8 cellular contexts compared by ENCODE assay signal in genomic region chr6:73798592-73798991, GRCh38.
DNase-seq lines count a peak whose midpoint lies in the region; ATAC-seq and TF ChIP-seq lines count a peak whose summit lies in the region.

No MANE protein-coding gene starts in this region.

- H3K4me1 Mint-ChIP-seq in T-helper 2 cell treated with Interferon-gamma antibody and Interleukin-4, amounts not matched to agents 5 μg/mL and 100 μg/mL, for 36 hours (ENCODE audit: low read depth), result peaks cover 6% of the 10 kb centered on the region
- no peaks in the 10 kb centered on the region for H3K4me1 Mint-ChIP-seq in stimulated activated memory B cell treated with anti-CD40 and anti-IgM and Interleukin-4, amounts not matched to agents 10 μg/mL and 1 μg/mL and 100 μg/mL, for 72 hours
- no peaks in the 10 kb centered on the region for H3K4me1 Mint-ChIP-seq in glutamatergic neuron (ENCODE audit: low read depth, unreplicated experiment)

- H3K36me3 Mint-ChIP-seq in T-helper 2 cell treated with Interferon-gamma antibody and Interleukin-4, amounts not matched to agents 5 μg/mL and 100 μg/mL, for 36 hours (ENCODE audit: low read depth), result peaks cover 12% of the 10 kb centered on the region
- H3K36me3 Mint-ChIP-seq in stimulated activated memory B cell treated with anti-CD40 and anti-IgM and Interleukin-4, amounts not matched to agents 10 μg/mL and 1 μg/mL and 100 μg/mL, for 72 hours, result no peaks in the 10 kb centered on the region
- no peaks in the 10 kb centered on the region for H3K36me3 Mint-ChIP-seq in glutamatergic neuron (ENCODE audit: unreplicated experiment)

- ATAC-seq in HG02588 (IDR thresholded peaks at IDR 0.05; ENCODE audit: unreplicated experiment), result peak; percentile 90
- ATAC-seq in stimulated activated memory B cell treated with anti-CD40 and anti-IgM and Interleukin-4, amounts not matched to agents 10 μg/mL and 1 μg/mL and 100 μg/mL, for 72 hours, result peak; percentile 9
- ATAC-seq in GM21737 (IDR thresholded peaks at IDR 0.05; ENCODE audit: unreplicated experiment), result no peak

- no peak overlapping the region for H3K4me3 Mint-ChIP-seq in T-helper 2 cell treated with Interferon-gamma antibody and Interleukin-4, amounts not matched to agents 5 μg/mL and 100 μg/mL, for 36 hours
- no peak overlapping the region for H3K4me3 Mint-ChIP-seq in stimulated activated memory B cell treated with anti-CD40 and anti-IgM and Interleukin-4, amounts not matched to agents 10 μg/mL and 1 μg/mL and 100 μg/mL, for 72 hours
- H3K4me3 Mint-ChIP-seq in glutamatergic neuron (ENCODE audit: unreplicated experiment), result no peak overlapping the region

- no peaks in the 10 kb centered on the region for H3K9me3 Mint-ChIP-seq in T-helper 2 cell treated with Interferon-gamma antibody and Interleukin-4, amounts not matched to agents 5 μg/mL and 100 μg/mL, for 36 hours
- H3K9me3 Mint-ChIP-seq in stimulated activated memory B cell treated with anti-CD40 and anti-IgM and Interleukin-4, amounts not matched to agents 10 μg/mL and 1 μg/mL and 100 μg/mL, for 72 hours, result no peaks in the 10 kb centered on the region
- H3K9me3 Mint-ChIP-seq in glutamatergic neuron (ENCODE audit: unreplicated experiment), result peaks cover 3% of the 10 kb centered on the region

- H3K27me3 Mint-ChIP-seq in T-helper 2 cell treated with Interferon-gamma antibody and Interleukin-4, amounts not matched to agents 5 μg/mL and 100 μg/mL, for 36 hours (ENCODE audit: low read depth), result no peaks in the 10 kb centered on the region
- H3K27me3 Mint-ChIP-seq in stimulated activated memory B cell treated with anti-CD40 and anti-IgM and Interleukin-4, amounts not matched to agents 10 μg/mL and 1 μg/mL and 100 μg/mL, for 72 hours, result peaks cover 20% of the 10 kb centered on the region
- no peaks in the 10 kb centered on the region for H3K27me3 Mint-ChIP-seq in glutamatergic neuron (ENCODE audit: unreplicated experiment)

- TF ChIP-seq CTCF in glutamatergic neuron (IDR thresholded peaks at IDR 0.05; ENCODE audit: partially characterized antibody, unreplicated experiment), result no peak

- peak overlapping the region; percentile 34 for H3K27ac Mint-ChIP-seq in T-helper 2 cell treated with Interferon-gamma antibody and Interleukin-4, amounts not matched to agents 5 μg/mL and 100 μg/mL, for 36 hours
- no peak overlapping the region for H3K27ac Mint-ChIP-seq in stimulated activated memory B cell treated with anti-CD40 and anti-IgM and Interleukin-4, amounts not matched to agents 10 μg/mL and 1 μg/mL and 100 μg/mL, for 72 hours
- no peak overlapping the region for H3K27ac Mint-ChIP-seq in glutamatergic neuron (ENCODE audit: unreplicated experiment)

- DNase-seq in T-helper 2 cell treated with Interferon-gamma antibody and Interleukin-4, amounts not matched to agents 5 μg/mL and 100 μg/mL, for 36 hours (ENCODE audit: low spot score), result peak; percentile 36
- DNase-seq in T-helper 2 cell, result no peak
- DNase-seq in NCI-H460 (ENCODE audit: extremely low read depth, low read depth), result peak; percentile 35
- DNase-seq in fibroblast of peridontal ligament (ENCODE audit: extremely low read depth), result peak; percentile 99
- no peak for DNase-seq in glutamatergic neuron

Comparison
In these comparisons a context has a peak if more than half of its experiments do, and no peak if none do; other contexts are left out.
1. DNase-seq: peak in T-helper 2 cell treated with Interferon-gamma antibody and Interleukin-4, amounts not matched to agents 5 μg/mL and 100 μg/mL, for 36 hours (single experiment), NCI-H460 (single experiment) and fibroblast of peridontal ligament (single experiment); none in T-helper 2 cell (0 of 5) and glutamatergic neuron (single experiment).